ENCODE assay signal across 10 cellular contexts in genomic region chr6:157535354-157536217, GRCh38.
DNase-seq lines count a peak whose midpoint lies in the region; ATAC-seq, FAIRE-seq and TF ChIP-seq lines count a peak whose summit lies in the region.
"Had no signal": no experiment of that assay in that cellular context is flagged by ENCODE, and none has a peak within 500 bp of the region (broad histone marks: within the 10 kb centered on the region; RNA-seq: fewer than 3 reads in every experiment).

No MANE protein-coding gene starts in this region.

- H3K27me3 ChIP-seq in PC-3 (ENCODE audit: low read length) (no peaks in the 10 kb centered on the region), H1 (replicated peaks in 1 of 4; ENCODE audit: control insufficient read depth in 3 of 4, extremely low read depth in 1 of 4, insufficient read depth in 3 of 4, low read length in 3 of 4) (0 out of 7 replicates have a peak, but pooled peaks cover 0 to 2% (median 0%) of the 10 kb centered on the region in 4 experiments), gastrocnemius medialis (no peaks in the 10 kb centered on the region)

- no peak for TF ChIP-seq CTCF in PC-3 (conservative IDR thresholded peaks at IDR 0.05; ENCODE audit: low read depth, low read length)
- TF ChIP-seq CTCF in H1 (IDR thresholded peaks at IDR 0.05; ENCODE audit: control extremely low read depth in 1 of 3, insufficient read depth in 1 of 3, low read depth in 1 of 3, low read length in 3 of 3) = no peak
- no peak for TF ChIP-seq CTCF in gastrocnemius medialis (IDR thresholded peaks at IDR 0.05 in 4 of 5, conservative IDR thresholded peaks at IDR 0.05 in 1 of 5)

- H3K4me2 ChIP-seq in PC-3 (ENCODE audit: low read length) (peak overlapping the region; percentile 80), H1 (ENCODE audit: insufficient read depth in 1 of 2, low read depth in 2 of 2, low read length in 2 of 2) (peak overlapping the region; percentile 34 to 50)

- no peak for FAIRE-seq in H1 (lab: Jason Lieb, UNC)
- FAIRE-seq: colon had no signal

- TF ChIP-seq POLR2A in H1 (IDR thresholded peaks at IDR 0.05; ENCODE audit: control extremely low read depth in 1 of 2, low read depth in 2 of 2, low read length in 2 of 2) = no peak
- no peak for TF ChIP-seq POLR2A in gastrocnemius medialis (IDR thresholded peaks at IDR 0.05)

- 67% methylated on average over 12 of the region's 12 CpGs; no CpG with 5 or more reads in 1 of the 2 experiments for WGBS in H1 (ENCODE audit: extremely low coverage in 1 of 2, insufficient coverage in 1 of 2, insufficient read length in 1 of 2, insufficient replicate concordance in 2 of 2, low coverage in 1 of 2, low lambda C conversion rate in 2 of 2, missing lambda C conversion rate in 1 of 2), 2 experiments

- H3K23ac ChIP-seq in H1 (ENCODE audit: insufficient read length) = no peak overlapping the region

- no peaks in the 10 kb centered on the region for H3K9me2 ChIP-seq in PC-3 (replicated peaks; ENCODE audit: low read length)

- no peak overlapping the region for H2BK5ac ChIP-seq in H1 (ENCODE audit: low read depth, low read length)

- TF ChIP-seq RAD21 in H1 (IDR thresholded peaks at IDR 0.05 in 1 of 2, conservative IDR thresholded peaks at IDR 0.05 in 1 of 2; ENCODE audit: low read depth in 2 of 2, low read length in 2 of 2) = no peak

- H3K23me2 ChIP-seq in H1 (ENCODE audit: low read depth, low read length) = no peaks in the 10 kb centered on the region

- no peak overlapping the region for H3K56ac ChIP-seq in H1 (replicated peaks; ENCODE audit: insufficient read length, low read depth, low read length)

- H3F3A ChIP-seq in PC-3 (ENCODE audit: low read length, unreplicated experiment) = no peaks in the 10 kb centered on the region

- H3K4me1 ChIP-seq in PC-3 (ENCODE audit: insufficient read depth, low read length) (peaks cover 17% of the 10 kb centered on the region), H1 (replicated peaks in 1 of 4; ENCODE audit: control insufficient read depth in 3 of 4, insufficient read depth in 4 of 4, low read length in 3 of 4) (peaks cover 11 to 31% (median 21%) of the 10 kb centered on the region in 4 experiments), gastrocnemius medialis (peaks cover 50 to 66% of the 10 kb centered on the region in 2 donors)

- H3K4ac ChIP-seq in H1 (replicated peaks; ENCODE audit: insufficient read length, low read depth, low read length) = no peak overlapping the region

- H4K8ac ChIP-seq in H1 (ENCODE audit: extremely low read depth, insufficient read depth, low read length) = no peak overlapping the region

- H3K79me2 ChIP-seq in PC-3 (ENCODE audit: low read length) (no peaks in the 10 kb centered on the region), H1 (ENCODE audit: control insufficient read depth in 1 of 2, insufficient read depth in 2 of 2, low read length in 2 of 2) (no peaks in the 10 kb centered on the region)

- in situ Hi-C loops in gastrocnemius medialis (cut with MboI; ENCODE audit: low sequenced_read_pairs in 4 of 4) = no loop called here

- no peak overlapping the region for H3K14ac ChIP-seq in H1 (ENCODE audit: insufficient read length)

- intact Hi-C loops in PC-3 (cut with micrococcal nuclease) = loop anchor here (1.0 to 10.0 kb wide), 4 partner anchors 79 to 218 kb away; partner anchors contain the start of gene ZDHHC14
- intact Hi-C loops in gastrocnemius medialis (cut with DNase I; ENCODE audit: low total_unique reads) = loop anchor here (10.0 kb wide), 1 partner anchor 291 kb away; no protein-coding TSS in a partner anchor
- intact Hi-C loops in Right ventricle myocardium inferior (cut with DNase I) = no loop called here

- POLR2A ChIA-PET in PC-3 (lab: Charles Lee; ENCODE audit: unreplicated experiment) = interaction anchor here (0.6 kb wide), 1 partner anchor 615 kb away, joined by 3 read pairs; no protein-coding TSS in a partner anchor
- POLR2A ChIA-PET in H1 (lab: Charles Lee; ENCODE audit: partially characterized antibody) = interaction anchor here (1.0 to 1.2 kb wide), 2 partner anchors 10 to 17 kb away, joined by 3 to 4 read pairs; no protein-coding TSS in a partner anchor

- H3K79me1 ChIP-seq in H1 (ENCODE audit: low read depth, low read length) = no peaks in the 10 kb centered on the region

- peak overlapping the region; percentile 34; the same call in 1 of the 2 replicates for H3K4me3 ChIP-seq in PC-3 (ENCODE audit: low read length)
- H3K4me3 ChIP-seq in H1 (ENCODE audit: extremely low read depth in 1 of 4, insufficient read depth in 2 of 4, low read depth in 3 of 4, low read length in 4 of 4) = no peak overlapping the region
- H3K4me3 ChIP-seq in gastrocnemius medialis = no peak overlapping the region

- H3K18ac ChIP-seq in H1 (ENCODE audit: extremely low read depth, low read length) = peak overlapping the region; percentile 54; the same call in 1 of the 2 replicates

- peak overlapping the region; percentile 62; the same call in 1 of the 2 replicates for H2BK12ac ChIP-seq in H1 (ENCODE audit: low read depth, low read length)

- ATAC-seq in HG02885 (IDR thresholded peaks at IDR 0.05; ENCODE audit: poor library complexity, unreplicated experiment) = peak; percentile 62
- peak; percentile 94 for ATAC-seq in PC-3
- ATAC-seq in gastrocnemius medialis = no peak
- no peak for ATAC-seq in Right ventricle myocardium inferior

- peak overlapping the region; percentile 62; the same call in 1 of the 2 replicates for H2BK15ac ChIP-seq in H1 (ENCODE audit: low read length)

- H3K9me3 ChIP-seq in PC-3 (ENCODE audit: low read length) = no peaks in the 10 kb centered on the region
- no peaks in the 10 kb centered on the region for H3K9me3 ChIP-seq in H1 (ENCODE audit: insufficient read depth in 2 of 2, low read depth in 1 of 2, low read length in 1 of 2)
- no peaks in the 10 kb centered on the region for H3K9me3 ChIP-seq in gastrocnemius medialis

- no TSS peak for BruUV-seq in PC-3 (replicated peaks; lab: Mats Ljungman, UMichigan)

- H4K91ac ChIP-seq in H1 (replicated peaks; ENCODE audit: insufficient read length, low read length) = peak overlapping the region; percentile 60

- H2BK20ac ChIP-seq in H1 (ENCODE audit: low read length) = no peak overlapping the region

- DNase-seq in activated CD4-positive, alpha-beta T cell treated with anti-CD3 and anti-CD28 coated beads for 48 hours = peak; percentile 19
- no peak for DNase-seq in activated CD4-positive, alpha-beta T cell treated with anti-CD3 and anti-CD28 coated beads, Interleukin-2, amount 50 U/mL, for 1 hour
- DNase-seq in PC-3 (peak; percentile 81), H1 (ENCODE audit: low read depth in 1 of 2, low spot score in 2 of 2) (no peak), gastrocnemius medialis (no peak), Right ventricle myocardium inferior (ENCODE audit: missing footprints) (no peak)
- DNase-seq in stimulated activated CD4-positive, alpha-beta T cell treated with anti-CD3 and anti-CD28 coated beads, Interleukin-2, amount 100 ng/mL, for 24 hours = no peak

- no peak for TF ChIP-seq EP300 in H1 (IDR thresholded peaks at IDR 0.05; ENCODE audit: borderline replicate concordance in 1 of 2, low read depth in 2 of 2, low read length in 2 of 2)

- no peaks in the 10 kb centered on the region for H3K36me3 ChIP-seq in PC-3 (ENCODE audit: low read depth, low read length)
- H3K36me3 ChIP-seq in H1 (ENCODE audit: control insufficient read depth in 2 of 4, insufficient read depth in 4 of 4, low read length in 3 of 4) = no peaks in the 10 kb centered on the region
- no peaks in the 10 kb centered on the region for H3K36me3 ChIP-seq in gastrocnemius medialis

- peak overlapping the region; percentile 53 for H2AFZ ChIP-seq in PC-3 (ENCODE audit: low read length)
- peak overlapping the region; percentile 8; the same call in 1 of the 2 replicates for H2AFZ ChIP-seq in H1 (ENCODE audit: low read length)

- no peaks in the 10 kb centered on the region for H4K20me1 ChIP-seq in PC-3 (ENCODE audit: low read length)
- H4K20me1 ChIP-seq in H1 (replicated peaks in 1 of 2; ENCODE audit: control insufficient read depth in 1 of 2, insufficient read depth in 2 of 2, low read length in 2 of 2) = no peaks in the 10 kb centered on the region

- H3K9ac ChIP-seq in PC-3 (ENCODE audit: low read length) (peak overlapping the region; percentile 39), H1 (replicated peaks in 1 of 4; ENCODE audit: extremely low read depth in 1 of 4, low read depth in 3 of 4, low read length in 3 of 4) (no peak overlapping the region; a peak in 1 of 7 replicates)

- H2BK120ac ChIP-seq in H1 (replicated peaks; ENCODE audit: low read depth, low read length) = peak overlapping the region; percentile 7

- CTCF ChIA-PET in PC-3 (lab: Charles Lee) (interaction anchor here (0.6 kb wide), 1 partner anchor 72 kb away, joined by 3 read pairs; no protein-coding TSS in a partner anchor), H1 (lab: Charles Lee; ENCODE audit: partially characterized antibody) (interaction anchor here (0.6 to 1.9 kb wide), 6 partner anchors 9 to 201 kb away, joined by 3 to 4 read pairs (median 4); no protein-coding TSS in a partner anchor)

- H4K5ac ChIP-seq in H1 (ENCODE audit: insufficient read length, low read depth, low read length) = no peak overlapping the region

- H3K27ac ChIP-seq in PC-3 (ENCODE audit: low read length) (peak overlapping the region; percentile 83), H1 (ENCODE audit: low read depth, low read length) (no peak overlapping the region), gastrocnemius medialis (peak overlapping the region; percentile 4 to 59 (median 32))
- H3K27ac ChIP-seq: C4-2B had no signal

- H2AK5ac ChIP-seq in H1 (ENCODE audit: low read depth, low read length) = no peak overlapping the region

TF ChIP-seq in H1, 55 proteins besides CTCF, POLR2A, EP300 and RAD21 (continues in another document):
- no peak for TF ChIP-seq HDAC6 (IDR thresholded peaks at IDR 0.05; ENCODE audit: low read depth, low read length)
- TF ChIP-seq NANOG (IDR thresholded peaks at IDR 0.05; ENCODE audit: insufficient read depth, low read depth, low read length, poor library complexity, severe bottlenecking) = no peak
- no peak for TF ChIP-seq ATF2 (IDR thresholded peaks at IDR 0.05; ENCODE audit: low read length)
- TF ChIP-seq CBX5 (IDR thresholded peaks at IDR 0.05; ENCODE audit: low read depth, low read length) = no peak
- TF ChIP-seq KDM1A (IDR thresholded peaks at IDR 0.05; ENCODE audit: borderline replicate concordance, low read length) = no peak
- no peak for TF ChIP-seq MAFK (IDR thresholded peaks at IDR 0.05; ENCODE audit: low read depth, low read length)
- TF ChIP-seq POLR2AphosphoS5 (IDR thresholded peaks at IDR 0.05; ENCODE audit: low read depth, low read length) = no peak
- no peak for TF ChIP-seq ASH2L (IDR thresholded peaks at IDR 0.05; ENCODE audit: low read length)

Comparison
In these comparisons a context has a peak if more than half of its experiments do, and no peak if none do; other contexts are left out.
1. DNase-seq: peak in activated CD4-positive, alpha-beta T cell treated with anti-CD3 and anti-CD28 coated beads for 48 hours (single experiment) and PC-3 (single experiment); none in activated CD4-positive, alpha-beta T cell treated with anti-CD3 and anti-CD28 coated beads, Interleukin-2, amount 50 U/mL, for 1 hour (single experiment), H1 (0 of 2), gastrocnemius medialis (0 of 2), Right ventricle myocardium inferior (single experiment) and stimulated activated CD4-positive, alpha-beta T cell treated with anti-CD3 and anti-CD28 coated beads, Interleukin-2, amount 100 ng/mL, for 24 hours (0 of 2).
2. ATAC-seq: peak in HG02885 (single experiment) and PC-3 (single experiment); none in gastrocnemius medialis (0 of 2) and Right ventricle myocardium inferior (single experiment).